1 cellular context compared by ENCODE assay signal in the genomic region with DNA sequence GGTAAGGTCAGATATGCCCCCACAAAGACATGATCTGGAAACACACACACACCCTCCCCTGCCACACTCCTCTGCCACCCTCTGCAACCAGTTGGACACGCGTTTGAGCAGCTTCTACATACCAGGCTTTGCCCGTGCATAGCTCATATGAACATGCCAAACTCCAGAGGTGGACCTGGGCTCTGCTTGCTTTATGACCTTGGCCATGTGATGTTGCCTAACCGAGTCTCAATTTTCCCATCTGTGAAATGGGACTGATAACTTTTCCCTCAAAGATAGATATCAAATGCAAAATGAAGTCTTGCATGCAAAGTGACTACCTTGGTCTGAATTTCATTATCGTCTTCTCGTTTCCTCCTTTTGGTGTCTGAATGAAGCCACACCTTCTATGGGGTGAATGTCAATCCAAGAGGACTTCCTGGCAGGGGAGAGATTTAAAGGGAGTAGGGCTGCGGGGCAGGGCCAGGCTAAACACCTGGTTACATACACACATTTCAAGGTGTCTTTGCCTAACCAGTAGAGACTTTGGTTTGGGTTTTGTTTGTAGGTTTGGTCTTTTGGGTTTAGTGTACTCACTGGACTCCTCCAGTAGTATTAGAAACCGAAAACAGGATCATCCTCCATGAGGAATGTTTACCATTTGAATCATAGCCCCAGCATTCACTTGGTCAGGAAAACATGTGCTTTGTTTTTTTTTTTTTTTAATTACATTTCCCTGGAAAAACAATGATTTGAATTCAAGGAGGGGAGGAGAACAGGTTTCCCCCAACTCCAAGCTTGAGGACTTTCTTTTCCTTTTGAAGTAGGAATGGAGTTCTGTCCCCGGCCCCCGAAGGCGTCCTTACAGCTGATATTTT.
TF ChIP-seq lines count a peak whose summit lies in the region.

No MANE protein-coding gene starts in this region.

TF ChIP-seq in H1, 55 proteins besides CTCF, POLR2A, EP300 and RAD21:
- TF ChIP-seq KDM1A (IDR thresholded peaks at IDR 0.05; ENCODE audit: borderline replicate concordance, low read length) (0 out of 2 replicates have a peak, but pooled peaks have one; percentile 21), TBP (IDR thresholded peaks at IDR 0.05; ENCODE audit: low read depth, low read length) (no peak)
